In the genomic region with DNA sequence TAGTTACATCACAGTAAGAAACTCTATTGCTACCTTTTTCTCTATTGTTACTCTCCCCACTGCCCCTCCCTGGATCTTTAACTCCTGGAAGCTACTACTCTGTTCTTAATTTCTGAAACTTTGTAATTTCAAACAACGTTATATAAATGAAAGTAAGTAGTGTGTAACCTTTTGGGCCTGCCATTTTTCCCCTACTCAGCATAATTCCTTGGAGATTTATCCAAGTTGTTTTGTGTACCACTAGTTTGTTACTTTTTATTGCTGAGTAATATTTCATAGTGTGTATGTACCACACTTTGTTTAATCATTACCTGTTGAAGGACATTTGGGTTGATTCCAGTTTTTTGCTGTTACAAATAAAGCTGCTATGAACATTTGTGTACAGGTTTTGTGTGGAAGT, we compare ENCODE assay signal across 29 cellular contexts. TPM values are rescaled to one million over a fixed set of nuclear protein-coding genes. Genes with fewer than 3 reads are reported as not detected.
"Had no signal": no experiment of that assay in that cellular context is flagged by ENCODE, and none has a peak within 500 bp of the region (broad histone marks: within the 10 kb centered on the region; RNA-seq: fewer than 3 reads in every experiment).

No MANE protein-coding gene starts in this region.

- H3K4me3 ChIP-seq: stomach, suprapubic skin, testis, thoracic aorta, thyroid gland, tibial artery, tibial nerve, transverse colon, upper lobe of left lung, upper lobe of right lung, uterus, vagina had no signal

- FAIRE-seq: urothelium cell line had no signal

- H3K9me3 ChIP-seq: testis, thoracic aorta, thyroid gland, transverse colon, upper lobe of right lung, uterus, vagina had no signal

- H3K27me3 ChIP-seq: stomach, suprapubic skin, testis, thyroid gland, tibial artery, tibial nerve, transverse colon, upper lobe of left lung, upper lobe of right lung, uterus, vagina had no signal

- H3K27ac ChIP-seq: stomach, suprapubic skin, testis, thoracic aorta, thyroid gland, tibial artery, tibial nerve, transverse colon, upper lobe of left lung, upper lobe of right lung, uterus, vagina had no signal

- H3K36me3 ChIP-seq: stomach, suprapubic skin, thoracic aorta, thyroid gland, tibial artery, tibial nerve, transverse colon, upper lobe of left lung, upper lobe of right lung, uterus, vagina had no signal

- H3K4me1 ChIP-seq: stomach, suprapubic skin, testis, thyroid gland, tibial artery, tibial nerve, transverse colon, upper lobe of left lung, upper lobe of right lung, uterus, vagina had no signal

- DNase-seq: stimulated activated CD4-positive, alpha-beta T cell treated with anti-CD3 and anti-CD28 coated beads, Interleukin-2, amount 100 ng/mL, for 48 hours; stimulated activated CD4-positive, alpha-beta T cell treated with anti-CD3 and anti-CD28 coated beads, Interleukin-4, amount 100 ng/mL, for 1 hour; stimulated activated CD4-positive, alpha-beta T cell treated with anti-CD3 and anti-CD28 coated beads, Interleukin-4, amount 100 ng/mL, for 24 hours; stimulated activated CD4-positive, alpha-beta T cell treated with anti-CD3 and anti-CD28 coated beads, Interleukin-4, amount 100 ng/mL, for 4 hours; stimulated activated CD8-positive, alpha-beta memory T cell treated with anti-CD3 and anti-CD28 coated beads, Interleukin-4, amount 100 ng/mL, for 48 hours; stimulated activated naive B cell treated with anti-CD40 and anti-IgM and Interleukin-4, amounts not matched to agents 10 μg/mL and 1 μg/mL and 100 μg/mL, for 72 hours; stimulated activated naive CD4-positive, alpha-beta T cell; stimulated activated naive CD4-positive, alpha-beta T cell treated with Interleukin-2 at 50 U/mL for 16 hours; stimulated activated naive CD8-positive, alpha-beta T cell treated with anti-CD3 and anti-CD28 coated beads, Interleukin-15, amount 100 ng/mL, for 72 hours; stimulated activated naive CD8-positive, alpha-beta T cell treated with anti-CD3 and anti-CD28 coated beads, Interleukin-15, Interleukin-2, amounts not matched to agents 100 U/mL and 50 U/mL, for 24 hours; stomach; substantia nigra; testis; thyroid gland; tibial artery; transverse colon; trophoblast cell; upper lobe of left lung; upper lobe of right lung; uterus had no signal

- ATAC-seq: stimulated activated effector memory CD8-positive, alpha-beta T cell treated with anti-CD3 and anti-CD28 coated beads, Interleukin-12 subunit alpha, Interleukin-12 subunit beta, amount 100 ng/mL, for 72 hours; stimulated activated memory B cell treated with anti-CD40 and anti-IgM and Interleukin-4, amounts not matched to agents 10 μg/mL and 1 μg/mL and 100 μg/mL, for 72 hours; stimulated activated naive B cell treated with anti-CD40 and anti-IgM and Interleukin-4, amounts not matched to agents 10 μg/mL and 1 μg/mL and 100 μg/mL, for 72 hours; stimulated activated naive CD8-positive, alpha-beta T cell treated with anti-CD3 and anti-CD28 coated beads, Interleukin-15, amount 100 ng/mL, for 72 hours; stimulated activated naive CD8-positive, alpha-beta T cell treated with anti-CD3 and anti-CD28 coated beads, Interleukin-15, Interleukin-2, amounts not matched to agents 100 U/mL and 50 U/mL, for 24 hours; upper lobe of right lung had no signal

RNA-seq across cellular contexts. Expression of a gene that starts 37.9 kb away (rescaled TPM):
- total RNA-seq: subcutaneous adipose tissue, suprapubic skin, thoracic aorta, transverse colon, upper lobe of right lung, ureter, vagina had no signal
